In the genomic region with DNA sequence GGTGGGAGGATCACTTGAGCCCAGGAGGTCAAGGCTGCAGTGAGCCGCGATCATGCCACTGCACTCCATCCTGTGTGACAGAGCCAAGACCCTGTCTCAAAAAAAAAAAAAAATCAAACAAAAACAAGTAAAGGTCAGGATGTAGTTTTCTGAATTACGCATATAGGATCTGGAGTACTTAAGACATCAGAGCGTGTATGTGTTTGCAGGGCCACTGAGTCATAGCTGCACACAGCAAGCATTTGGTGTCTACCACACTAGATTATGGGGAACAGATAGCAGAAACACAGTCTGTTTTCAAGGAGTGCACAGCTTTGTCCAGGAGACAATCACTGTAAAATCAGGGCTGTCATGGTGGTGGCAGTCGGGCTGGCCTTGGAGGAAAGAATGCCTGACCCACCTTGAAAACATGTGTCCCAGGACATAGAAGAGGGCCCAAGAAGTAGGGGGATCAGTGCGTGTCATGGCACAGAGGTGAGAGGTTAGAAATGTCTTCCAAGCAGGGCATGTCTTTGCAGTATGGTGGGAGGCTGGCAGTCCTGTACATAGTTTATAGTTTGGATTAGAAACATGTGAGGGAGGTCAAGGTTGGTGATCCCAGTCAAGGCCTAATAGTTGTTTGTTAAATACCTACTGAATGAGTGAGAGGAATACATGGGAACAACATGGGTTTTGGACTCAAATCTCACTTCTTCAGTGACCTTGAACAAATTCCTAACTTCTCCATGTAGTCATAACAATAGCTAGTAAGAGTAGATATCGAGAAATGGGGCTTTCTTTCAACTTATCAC, we compare ENCODE assay signal across 25 cellular contexts. TPM values are rescaled to one million over a fixed set of nuclear protein-coding genes. Genes with fewer than 3 reads are reported as not detected.
"Had no signal": no experiment of that assay in that cellular context is flagged by ENCODE, and none has a peak within 500 bp of the region (broad histone marks: within the 10 kb centered on the region; RNA-seq: fewer than 3 reads in every experiment).

No MANE protein-coding gene starts in this region.

- H3K27ac Mint-ChIP-seq: activated CD8-positive, alpha-beta T cell treated with anti-CD3 and anti-CD28 coated beads, Interleukin-2, amount 10 ng/mL, durations not matched to agents 7 days and 5 days; activated naive CD4-positive, alpha-beta T cell treated with anti-CD3 and anti-CD28 coated beads, Interleukin-2, amount 50 U/mL, for 24 hours; T-helper 17 cell; WTC11 had no signal

- ATAC-seq: activated CD8-positive, alpha-beta T cell treated with anti-CD3 and anti-CD28 coated beads, Interleukin-2, amount 10 ng/mL, durations not matched to agents 7 days and 5 days; T-helper 17 cell; WTC11 had no signal

- H3K27me3 ChIP-seq: MG63 had no signal

- H3K36me3 Mint-ChIP-seq: WTC11 had no signal

- H3K36me3 ChIP-seq: MG63 had no signal

- H3K27me3 Mint-ChIP-seq: activated naive CD4-positive, alpha-beta T cell treated with anti-CD3 and anti-CD28 coated beads, Interleukin-2, amount 50 U/mL, for 24 hours; T-helper 17 cell had no signal

- H2AFZ ChIP-seq: PC-9 had no signal

- H3K4me3 ChIP-seq: MG63, PC-9 had no signal

- H3K4me1 Mint-ChIP-seq: WTC11 had no signal

- H3K9me3 Mint-ChIP-seq: activated naive CD4-positive, alpha-beta T cell treated with anti-CD3 and anti-CD28 coated beads, Interleukin-2, amount 50 U/mL, for 24 hours; WTC11 had no signal

- H3K9ac ChIP-seq: KMS-11 had no signal

- DNase-seq: activated CD4-positive, alpha-beta T cell treated with anti-CD3 and anti-CD28 coated beads for 48 hours; activated CD4-positive, alpha-beta T cell treated with anti-CD3 and anti-CD28 coated beads, Interleukin-2, amount 50 U/mL, for 4 hours; activated CD4-positive, CD25-positive, alpha-beta regulatory T cell treated with anti-CD3 and anti-CD28 coated beads, Interleukin-2, amount 50 U/mL, for 72 hours; activated CD8-positive, alpha-beta memory T cell treated with anti-CD3 and anti-CD28 coated beads, Interleukin-2, amount 50 U/mL, for 48 hours; activated CD8-positive, alpha-beta T cell treated with anti-CD3 and anti-CD28 coated beads, Interleukin-2, amount 10 ng/mL, durations not matched to agents 7 days and 5 days; activated effector memory CD4-positive, alpha-beta T cell treated with Interleukin-2 at 50 U/mL for 16 hours; activated naive CD4-positive, alpha-beta T cell; activated T-cell treated with anti-CD3 and anti-CD28 coated beads, Interleukin-2, amount 50 U/mL, for 1 hour; amygdala; caudate nucleus; MG63; NCI-H1105; NCI-H146; NCI-H187 treated with DMSO at 0.1 percent for 48 hours; NCI-H2081 treated with DMSO at 0.1 percent for 48 hours; NCI-H446; NCI-H524; PC-9; SHP77 treated with DMSO at 0.1 percent for 48 hours; T-helper 17 cell; T-helper 9 cell had no signal

- H3K4me2 ChIP-seq: KMS-11, PC-9 had no signal

- H3K27ac ChIP-seq: KMS-11, PC-9 had no signal

- H3K4me3 Mint-ChIP-seq: activated CD8-positive, alpha-beta T cell treated with anti-CD3 and anti-CD28 coated beads, Interleukin-2, amount 10 ng/mL, durations not matched to agents 7 days and 5 days; activated naive CD4-positive, alpha-beta T cell treated with anti-CD3 and anti-CD28 coated beads, Interleukin-2, amount 50 U/mL, for 24 hours; T-helper 17 cell; WTC11 had no signal

- H3K9me3 ChIP-seq: MG63 had no signal

RNA-seq across cellular contexts. Expression of gene C12orf71, which starts 23.6 kb away (rescaled TPM):
- total RNA-seq: activated CD8-positive, alpha-beta T cell treated with anti-CD3 and anti-CD28 coated beads, Interleukin-2, amount 10 ng/mL, durations not matched to agents 7 days and 5 days; cerebellum; PC-9; T-helper 17 cell; WTC11 had no signal
